1 cellular context compared by ENCODE assay signal in the genomic region with DNA sequence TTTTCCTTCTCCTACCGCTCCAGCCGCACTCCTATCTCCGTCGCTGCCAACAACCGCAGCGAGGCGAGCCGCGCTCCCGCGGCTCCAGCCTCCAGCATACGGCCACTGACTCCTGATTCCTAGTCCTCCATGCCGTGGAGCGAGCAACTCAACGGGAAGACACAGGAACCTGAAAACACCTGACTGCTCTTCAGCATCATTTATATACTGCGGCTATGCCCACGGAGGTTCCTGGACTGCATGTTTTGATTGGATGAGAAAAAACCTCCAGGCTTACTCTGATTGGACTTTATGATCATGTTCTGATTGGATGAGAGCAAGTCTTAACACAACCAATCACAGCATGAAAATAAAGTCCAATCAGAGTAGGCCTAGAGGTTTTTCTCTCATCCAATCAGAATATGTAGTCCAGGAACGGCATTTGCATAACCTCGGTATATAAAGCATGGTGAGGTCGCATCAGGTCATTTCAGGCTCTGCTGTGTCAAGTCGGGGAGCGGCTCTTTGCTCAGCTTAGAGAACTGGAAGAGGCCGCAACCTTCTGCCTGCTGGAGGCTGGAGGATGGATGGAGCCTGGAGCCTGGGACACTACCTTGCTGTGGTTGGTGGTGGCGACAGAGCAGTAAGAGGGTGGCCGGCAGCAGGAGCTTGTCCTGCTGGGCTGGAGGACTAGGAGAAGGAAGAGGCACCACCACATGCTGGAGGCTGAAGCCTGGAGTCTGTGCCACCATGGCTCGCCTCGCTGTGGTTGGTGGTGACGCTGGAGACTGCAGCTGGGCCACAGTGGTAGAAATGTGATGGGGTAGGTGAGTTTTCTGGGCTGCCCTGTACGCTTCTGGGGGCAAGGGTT.
TF ChIP-seq lines count a peak whose summit lies in the region.
"Not testable (repeated sequence)": the region's sequence is repeated elsewhere in the genome, so short reads cannot be mapped to it uniquely, and the experiment has no call there.

No MANE protein-coding gene starts in this region.

TF ChIP-seq in K562, 482 proteins besides CTCF, POLR2A, EP300 and RAD21 (continued from another document and continues in another):
- TF ChIP-seq ZNF561 (CRISPR knock-in tag; conservative IDR thresholded peaks at IDR 0.05) (0 out of 2 replicates have a peak, but pooled peaks have one; percentile 51), ATF1 (tag; IDR thresholded peaks at IDR 0.05) (peak; percentile 46), ASH1L (IDR thresholded peaks at IDR 0.05; ENCODE audit: borderline replicate concordance, low read depth, partially characterized antibody) (peak; percentile 94), NBN (IDR thresholded peaks at IDR 0.05; ENCODE audit: low read depth) (peak; percentile 57; the same call in 1 of the 2 replicates), RBM25 (IDR thresholded peaks at IDR 0.05; ENCODE audit: low read depth, low read length, severe bottlenecking) (peak; percentile 92), MLLT1 (IDR thresholded peaks at IDR 0.05) (peak; percentile 93 to 95), HNRNPLL (IDR thresholded peaks at IDR 0.05; ENCODE audit: low read depth, low read length, poor library complexity, severe bottlenecking) (peak; percentile 32), ZNF766 (CRISPR knock-in tag; conservative IDR thresholded peaks at IDR 0.05) (peak; percentile 65; the same call in 1 of the 2 replicates), RBM22 (IDR thresholded peaks at IDR 0.05; ENCODE audit: low read depth, low read length, poor library complexity, severe bottlenecking) (peak; percentile 41), POLR2H (tag; IDR thresholded peaks at IDR 0.05; ENCODE audit: low read depth) (peak; percentile 98), ELF4 (CRISPR knock-in tag; IDR thresholded peaks at IDR 0.05) (peak; percentile 86; the same call in 1 of the 2 replicates), PRPF4 (IDR thresholded peaks at IDR 0.05; ENCODE audit: insufficient read depth, low read depth, low read length, poor library complexity, severe bottlenecking) (peak; percentile 93), KLF6 (CRISPR knock-in tag; IDR thresholded peaks at IDR 0.05; ENCODE audit: borderline replicate concordance) (0 out of 2 replicates have a peak, but pooled peaks have one; percentile 12), TFAP4 (CRISPR knock-in tag; IDR thresholded peaks at IDR 0.05; ENCODE audit: borderline replicate concordance) (peak; percentile 59; the same call in 1 of the 2 replicates), SRF (CRISPR knock-in tag; IDR thresholded peaks at IDR 0.05) (peak; percentile 22 to 54; a peak in 1 of 4 replicates), PML (IDR thresholded peaks at IDR 0.05; ENCODE audit: low read length) (peak; percentile 93), ZNF197 (CRISPR knock-in tag; IDR thresholded peaks at IDR 0.05; ENCODE audit: low read depth) (peak; percentile 22; the same call in 1 of the 2 replicates), ZSCAN32 (CRISPR knock-in tag; IDR thresholded peaks at IDR 0.05) (peak; percentile 59; the same call in 1 of the 2 replicates), DMBX1 (CRISPR knock-in tag; IDR thresholded peaks at IDR 0.05; ENCODE audit: borderline replicate concordance) (peak; percentile 22; the same call in 1 of the 2 replicates), RBFOX2 (IDR thresholded peaks at IDR 0.05; ENCODE audit: low read depth, low read length) (peak; percentile 97), E2F3 (CRISPR knock-in tag; IDR thresholded peaks at IDR 0.05) (0 out of 2 replicates have a peak, but pooled peaks have one; percentile 69), HOMEZ (CRISPR knock-in tag; IDR thresholded peaks at IDR 0.05) (0 out of 2 replicates have a peak, but pooled peaks have one; percentile 56), NONO (IDR thresholded peaks at IDR 0.05; ENCODE audit: low read depth in 2 of 2, low read length in 1 of 2) (peak in 1 of 2 experiments; percentile 51; a peak in 1 of 4 replicates), FOS (IDR thresholded peaks at IDR 0.05; ENCODE audit: extremely low read depth, insufficient read length) (peak; percentile 91), CXXC5 (CRISPR knock-in tag; IDR thresholded peaks at IDR 0.05) (peak; percentile 99), ESRRA (IDR thresholded peaks at IDR 0.05; ENCODE audit: borderline replicate concordance, low read depth) (peak; percentile 19; the same call in 1 of the 2 replicates), SNRNP70 (optimal IDR thresholded peaks at IDR 0.05; ENCODE audit: low read depth, low read length) (peak; percentile 88), NR2C2 (CRISPR knock-in tag; IDR thresholded peaks at IDR 0.05) (peak; percentile 5; the same call in 1 of the 2 replicates), NR2C2 (tag; IDR thresholded peaks at IDR 0.05) (peak; percentile 60; the same call in 1 of the 2 replicates), TOE1 (IDR thresholded peaks at IDR 0.05; ENCODE audit: borderline replicate concordance) (peak; percentile 15), PHF8 (IDR thresholded peaks at IDR 0.05; ENCODE audit: borderline replicate concordance, low read length) (peak; percentile 83; the same call in 1 of the 2 replicates), FIP1L1 (IDR thresholded peaks at IDR 0.05; ENCODE audit: low read depth, low read length, poor library complexity, severe bottlenecking) (peak; percentile 77)
- not testable (repeated sequence) for TF ChIP-seq ATF1 (CRISPR knock-in tag; IDR thresholded peaks at IDR 0.05); TOE1 (CRISPR knock-in tag; IDR thresholded peaks at IDR 0.05; ENCODE audit: borderline replicate concordance, low read depth)
- TF ChIP-seq, protein P1, sequence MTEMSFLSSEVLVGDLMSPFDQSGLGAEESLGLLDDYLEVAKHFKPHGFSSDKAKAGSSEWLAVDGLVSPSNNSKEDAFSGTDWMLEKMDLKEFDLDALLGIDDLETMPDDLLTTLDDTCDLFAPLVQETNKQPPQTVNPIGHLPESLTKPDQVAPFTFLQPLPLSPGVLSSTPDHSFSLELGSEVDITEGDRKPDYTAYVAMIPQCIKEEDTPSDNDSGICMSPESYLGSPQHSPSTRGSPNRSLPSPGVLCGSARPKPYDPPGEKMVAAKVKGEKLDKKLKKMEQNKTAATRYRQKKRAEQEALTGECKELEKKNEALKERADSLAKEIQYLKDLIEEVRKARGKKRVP (CRISPR knock-in tag; IDR thresholded peaks at IDR 0.05) = peak; percentile 61
- TF ChIP-seq, protein P2, sequence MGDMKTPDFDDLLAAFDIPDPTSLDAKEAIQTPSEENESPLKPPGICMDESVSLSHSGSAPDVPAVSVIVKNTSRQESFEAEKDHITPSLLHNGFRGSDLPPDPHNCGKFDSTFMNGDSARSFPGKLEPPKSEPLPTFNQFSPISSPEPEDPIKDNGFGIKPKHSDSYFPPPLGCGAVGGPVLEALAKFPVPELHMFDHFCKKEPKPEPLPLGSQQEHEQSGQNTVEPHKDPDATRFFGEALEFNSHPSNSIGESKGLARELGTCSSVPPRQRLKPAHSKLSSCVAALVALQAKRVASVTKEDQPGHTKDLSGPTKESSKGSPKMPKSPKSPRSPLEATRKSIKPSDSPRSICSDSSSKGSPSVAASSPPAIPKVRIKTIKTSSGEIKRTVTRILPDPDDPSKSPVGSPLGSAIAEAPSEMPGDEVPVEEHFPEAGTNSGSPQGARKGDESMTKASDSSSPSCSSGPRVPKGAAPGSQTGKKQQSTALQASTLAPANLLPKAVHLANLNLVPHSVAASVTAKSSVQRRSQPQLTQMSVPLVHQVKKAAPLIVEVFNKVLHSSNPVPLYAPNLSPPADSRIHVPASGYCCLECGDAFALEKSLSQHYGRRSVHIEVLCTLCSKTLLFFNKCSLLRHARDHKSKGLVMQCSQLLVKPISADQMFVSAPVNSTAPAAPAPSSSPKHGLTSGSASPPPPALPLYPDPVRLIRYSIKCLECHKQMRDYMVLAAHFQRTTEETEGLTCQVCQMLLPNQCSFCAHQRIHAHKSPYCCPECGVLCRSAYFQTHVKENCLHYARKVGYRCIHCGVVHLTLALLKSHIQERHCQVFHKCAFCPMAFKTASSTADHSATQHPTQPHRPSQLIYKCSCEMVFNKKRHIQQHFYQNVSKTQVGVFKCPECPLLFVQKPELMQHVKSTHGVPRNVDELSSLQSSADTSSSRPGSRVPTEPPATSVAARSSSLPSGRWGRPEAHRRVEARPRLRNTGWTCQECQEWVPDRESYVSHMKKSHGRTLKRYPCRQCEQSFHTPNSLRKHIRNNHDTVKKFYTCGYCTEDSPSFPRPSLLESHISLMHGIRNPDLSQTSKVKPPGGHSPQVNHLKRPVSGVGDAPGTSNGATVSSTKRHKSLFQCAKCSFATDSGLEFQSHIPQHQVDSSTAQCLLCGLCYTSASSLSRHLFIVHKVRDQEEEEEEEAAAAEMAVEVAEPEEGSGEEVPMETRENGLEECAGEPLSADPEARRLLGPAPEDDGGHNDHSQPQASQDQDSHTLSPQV (IDR thresholded peaks at IDR 0.05) = peak; percentile 30; the same call in 1 of the 2 replicates
- TF ChIP-seq, protein P3, sequence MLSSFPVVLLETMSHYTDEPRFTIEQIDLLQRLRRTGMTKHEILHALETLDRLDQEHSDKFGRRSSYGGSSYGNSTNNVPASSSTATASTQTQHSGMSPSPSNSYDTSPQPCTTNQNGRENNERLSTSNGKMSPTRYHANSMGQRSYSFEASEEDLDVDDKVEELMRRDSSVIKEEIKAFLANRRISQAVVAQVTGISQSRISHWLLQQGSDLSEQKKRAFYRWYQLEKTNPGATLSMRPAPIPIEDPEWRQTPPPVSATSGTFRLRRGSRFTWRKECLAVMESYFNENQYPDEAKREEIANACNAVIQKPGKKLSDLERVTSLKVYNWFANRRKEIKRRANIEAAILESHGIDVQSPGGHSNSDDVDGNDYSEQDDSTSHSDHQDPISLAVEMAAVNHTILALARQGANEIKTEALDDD (IDR thresholded peaks at IDR 0.05) = 0 out of 2 replicates have a peak, but pooled peaks have one; percentile 18
- TF ChIP-seq, protein P4, sequence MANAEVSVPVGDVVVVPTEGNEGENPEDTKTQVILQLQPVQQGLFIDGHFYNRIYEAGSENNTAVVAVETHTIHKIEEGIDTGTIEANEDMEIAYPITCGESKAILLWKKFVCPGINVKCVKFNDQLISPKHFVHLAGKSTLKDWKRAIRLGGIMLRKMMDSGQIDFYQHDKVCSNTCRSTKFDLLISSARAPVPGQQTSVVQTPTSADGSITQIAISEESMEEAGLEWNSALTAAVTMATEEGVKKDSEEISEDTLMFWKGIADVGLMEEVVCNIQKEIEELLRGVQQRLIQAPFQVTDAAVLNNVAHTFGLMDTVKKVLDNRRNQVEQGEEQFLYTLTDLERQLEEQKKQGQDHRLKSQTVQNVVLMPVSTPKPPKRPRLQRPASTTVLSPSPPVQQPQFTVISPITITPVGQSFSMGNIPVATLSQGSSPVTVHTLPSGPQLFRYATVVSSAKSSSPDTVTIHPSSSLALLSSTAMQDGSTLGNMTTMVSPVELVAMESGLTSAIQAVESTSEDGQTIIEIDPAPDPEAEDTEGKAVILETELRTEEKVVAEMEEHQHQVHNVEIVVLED (CRISPR knock-in tag; IDR thresholded peaks at IDR 0.05) = 0 out of 2 replicates have a peak, but pooled peaks have one; percentile 12
- TF ChIP-seq, protein P5, sequence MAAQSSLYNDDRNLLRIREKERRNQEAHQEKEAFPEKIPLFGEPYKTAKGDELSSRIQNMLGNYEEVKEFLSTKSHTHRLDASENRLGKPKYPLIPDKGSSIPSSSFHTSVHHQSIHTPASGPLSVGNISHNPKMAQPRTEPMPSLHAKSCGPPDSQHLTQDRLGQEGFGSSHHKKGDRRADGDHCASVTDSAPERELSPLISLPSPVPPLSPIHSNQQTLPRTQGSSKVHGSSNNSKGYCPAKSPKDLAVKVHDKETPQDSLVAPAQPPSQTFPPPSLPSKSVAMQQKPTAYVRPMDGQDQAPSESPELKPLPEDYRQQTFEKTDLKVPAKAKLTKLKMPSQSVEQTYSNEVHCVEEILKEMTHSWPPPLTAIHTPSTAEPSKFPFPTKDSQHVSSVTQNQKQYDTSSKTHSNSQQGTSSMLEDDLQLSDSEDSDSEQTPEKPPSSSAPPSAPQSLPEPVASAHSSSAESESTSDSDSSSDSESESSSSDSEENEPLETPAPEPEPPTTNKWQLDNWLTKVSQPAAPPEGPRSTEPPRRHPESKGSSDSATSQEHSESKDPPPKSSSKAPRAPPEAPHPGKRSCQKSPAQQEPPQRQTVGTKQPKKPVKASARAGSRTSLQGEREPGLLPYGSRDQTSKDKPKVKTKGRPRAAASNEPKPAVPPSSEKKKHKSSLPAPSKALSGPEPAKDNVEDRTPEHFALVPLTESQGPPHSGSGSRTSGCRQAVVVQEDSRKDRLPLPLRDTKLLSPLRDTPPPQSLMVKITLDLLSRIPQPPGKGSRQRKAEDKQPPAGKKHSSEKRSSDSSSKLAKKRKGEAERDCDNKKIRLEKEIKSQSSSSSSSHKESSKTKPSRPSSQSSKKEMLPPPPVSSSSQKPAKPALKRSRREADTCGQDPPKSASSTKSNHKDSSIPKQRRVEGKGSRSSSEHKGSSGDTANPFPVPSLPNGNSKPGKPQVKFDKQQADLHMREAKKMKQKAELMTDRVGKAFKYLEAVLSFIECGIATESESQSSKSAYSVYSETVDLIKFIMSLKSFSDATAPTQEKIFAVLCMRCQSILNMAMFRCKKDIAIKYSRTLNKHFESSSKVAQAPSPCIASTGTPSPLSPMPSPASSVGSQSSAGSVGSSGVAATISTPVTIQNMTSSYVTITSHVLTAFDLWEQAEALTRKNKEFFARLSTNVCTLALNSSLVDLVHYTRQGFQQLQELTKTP (IDR thresholded peaks at IDR 0.05; ENCODE audit: low read depth in 1 of 2, partially characterized antibody in 2 of 2) = peak; percentile 55 to 69
